ENCODE assay signal across 8 cellular contexts in the genomic region with DNA sequence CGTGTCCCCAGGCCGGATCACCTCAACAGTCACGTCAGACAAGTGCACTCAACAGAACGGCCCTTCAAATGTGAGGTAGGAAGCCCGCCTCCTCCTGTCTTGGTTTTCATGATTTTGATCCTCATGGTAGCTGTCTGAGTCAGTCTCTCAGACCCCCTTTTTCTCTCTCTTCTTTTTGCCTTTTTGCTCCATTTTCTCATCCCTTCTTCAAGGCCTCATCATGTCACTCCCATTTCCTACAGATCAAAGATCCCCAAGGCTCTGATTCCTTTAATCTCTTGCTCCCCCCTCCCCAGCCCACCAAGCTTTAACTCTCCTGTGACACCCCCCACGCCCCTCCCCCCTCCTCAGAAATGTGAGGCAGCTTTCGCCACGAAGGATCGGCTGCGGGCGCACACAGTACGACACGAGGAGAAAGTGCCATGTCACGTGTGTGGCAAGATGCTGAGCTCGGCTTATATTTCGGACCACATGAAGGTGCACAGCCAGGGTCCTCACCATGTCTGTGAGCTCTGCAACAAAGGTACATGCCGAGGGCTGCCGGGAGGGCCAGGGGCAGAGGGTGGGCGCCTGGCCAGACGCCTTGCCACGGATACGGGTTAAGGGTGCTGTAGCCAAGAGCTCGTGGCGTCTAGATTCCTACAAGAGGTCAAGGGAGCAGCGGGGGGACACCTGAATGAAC. TPM values are rescaled to one million over a fixed set of nuclear protein-coding genes. Genes with fewer than 3 reads are reported as not detected.
DNase-seq lines count a peak whose midpoint lies in the region; ATAC-seq and TF ChIP-seq lines count a peak whose summit lies in the region.

No MANE protein-coding gene starts in this region.

- H3K27me3 Mint-ChIP-seq in activated CD8-positive, alpha-beta memory T cell treated with anti-CD3 and anti-CD28 coated beads, Interleukin-2, amount 10 ng/mL, durations not matched to agents 7 days and 5 days = peaks cover 12% of the 10 kb centered on the region

- H3K27me3 ChIP-seq in right atrium auricular region = no peaks in the 10 kb centered on the region

- peaks cover 14% of the 10 kb centered on the region for H3K36me3 ChIP-seq in right atrium auricular region

- peak overlapping the region; percentile 94 to 96 for H3K27ac ChIP-seq in right atrium auricular region

- H3K9me3 Mint-ChIP-seq in activated CD8-positive, alpha-beta memory T cell treated with anti-CD3 and anti-CD28 coated beads, Interleukin-2, amount 10 ng/mL, durations not matched to agents 7 days and 5 days (ENCODE audit: low read depth) = no peaks in the 10 kb centered on the region

- peaks cover 54% of the 10 kb centered on the region for H3K4me1 Mint-ChIP-seq in activated CD8-positive, alpha-beta memory T cell treated with anti-CD3 and anti-CD28 coated beads, Interleukin-2, amount 10 ng/mL, durations not matched to agents 7 days and 5 days

- peaks cover 0 to 76% of the 10 kb centered on the region in 2 donors for H3K4me1 ChIP-seq in right atrium auricular region

- DNase-seq in NCI-H82 (lab: John Stamatoyannopoulos, UW) = peak; percentile 54
- DNase-seq in NCI-H82 treated with DMSO at 0.1 percent for 48 hours (lab: John Stamatoyannopoulos, UW; ENCODE audit: unreplicated experiment) = no peak
- DNase-seq in activated CD8-positive, alpha-beta memory T cell treated with anti-CD3 and anti-CD28 coated beads, Interleukin-2, amount 10 ng/mL, durations not matched to agents 7 days and 5 days = peak; percentile 75
- DNase-seq in right atrium auricular region (ENCODE audit: low spot score) = no peak
- DNase-seq in stimulated activated CD8-positive, alpha-beta memory T cell treated with anti-CD3 and anti-CD28 coated beads, Interleukin-4, amount 100 ng/mL, for 48 hours = peak; percentile 60
- DNase-seq in medulla oblongata (ENCODE audit: extremely low spot score) = no peak
- DNase-seq in SK-N-DZ (ENCODE audit: low spot score) = no peak
- no peak for DNase-seq in NCI-H1694 treated with DMSO at 0.1 percent for 48 hours (lab: John Stamatoyannopoulos, UW)

- H3K9me3 ChIP-seq in right atrium auricular region = no peaks in the 10 kb centered on the region

- CTCF ChIA-PET in activated CD8-positive, alpha-beta memory T cell treated with anti-CD3 and anti-CD28 coated beads, Interleukin-2, amount 10 ng/mL, durations not matched to agents 7 days and 5 days (lab: Charles Lee) = interaction anchor here (0.6 to 3.6 kb wide), 16 partner anchors 11 to 247 kb away, joined by 3 to 87 read pairs (median 4); a partner anchor contains a TSS

- ATAC-seq in activated CD8-positive, alpha-beta memory T cell treated with anti-CD3 and anti-CD28 coated beads, Interleukin-2, amount 10 ng/mL, durations not matched to agents 7 days and 5 days = peak; percentile 10

- peak overlapping the region; percentile 99 for H3K27ac Mint-ChIP-seq in activated CD8-positive, alpha-beta memory T cell treated with anti-CD3 and anti-CD28 coated beads, Interleukin-2, amount 10 ng/mL, durations not matched to agents 7 days and 5 days

- H3K4me3 Mint-ChIP-seq in activated CD8-positive, alpha-beta memory T cell treated with anti-CD3 and anti-CD28 coated beads, Interleukin-2, amount 10 ng/mL, durations not matched to agents 7 days and 5 days = peak overlapping the region; percentile 96

- H3K36me3 Mint-ChIP-seq in activated CD8-positive, alpha-beta memory T cell treated with anti-CD3 and anti-CD28 coated beads, Interleukin-2, amount 10 ng/mL, durations not matched to agents 7 days and 5 days = peaks cover 47% of the 10 kb centered on the region

- H3K4me3 ChIP-seq in right atrium auricular region = peak overlapping the region; percentile 57 to 69

- no peak for TF ChIP-seq CTCF in right atrium auricular region (IDR thresholded peaks at IDR 0.05)

RNA-seq across cellular contexts. Expression of a gene that starts 2.0 kb away (rescaled TPM):
- total RNA-seq in activated CD8-positive, alpha-beta memory T cell treated with anti-CD3 and anti-CD28 coated beads, Interleukin-2, amount 10 ng/mL, durations not matched to agents 7 days and 5 days = 100 to 1,000 TPM; 411 to 434 TPM
- total RNA-seq in right atrium auricular region = 10 to 100 TPM; 33.0 to 86.6 TPM
- polyA plus RNA-seq in SK-N-DZ (2014; cell fraction: cytosol; rRNA removed) = 364 and 496 TPM in 2 replicates
- polyA plus RNA-seq in SK-N-DZ (2014; cell fraction: nucleus; rRNA removed) = 262 and 344 TPM in 2 replicates

RNA-seq across cellular contexts. Expression of a gene that starts 3.6 kb away (rescaled TPM):
- 1 to 10 TPM in 1 of 2 experiments, under 1 TPM in 1; 0.85 to 1.1 TPM for total RNA-seq in activated CD8-positive, alpha-beta memory T cell treated with anti-CD3 and anti-CD28 coated beads, Interleukin-2, amount 10 ng/mL, durations not matched to agents 7 days and 5 days
- total RNA-seq in right atrium auricular region = under 1 TPM; 0.51 to 0.52 TPM
- polyA plus RNA-seq in SK-N-DZ (2014; cell fraction: cytosol; rRNA removed) = 29.9 and 41.5 TPM in 2 replicates
- 231 and 327 TPM in 2 replicates for polyA plus RNA-seq in SK-N-DZ (2014; cell fraction: nucleus; rRNA removed)

RNA-seq across cellular contexts. Expression of a gene that starts 7.6 kb away (rescaled TPM):
- total RNA-seq in activated CD8-positive, alpha-beta memory T cell treated with anti-CD3 and anti-CD28 coated beads, Interleukin-2, amount 10 ng/mL, durations not matched to agents 7 days and 5 days = 10 to 100 TPM; 34.3 to 35.2 TPM
- 10 to 100 TPM; 23.5 to 27.3 TPM for total RNA-seq in right atrium auricular region
- 57.6 and 71.0 TPM in 2 replicates for polyA plus RNA-seq in SK-N-DZ (2014; cell fraction: cytosol; rRNA removed)
- polyA plus RNA-seq in SK-N-DZ (2014; cell fraction: nucleus; rRNA removed) = 426 and 537 TPM in 2 replicates

RNA-seq across cellular contexts. Expression of a gene that starts 11.9 kb away (rescaled TPM):
- 100 to 1,000 TPM; 110 to 123 TPM for total RNA-seq in activated CD8-positive, alpha-beta memory T cell treated with anti-CD3 and anti-CD28 coated beads, Interleukin-2, amount 10 ng/mL, durations not matched to agents 7 days and 5 days
- total RNA-seq in right atrium auricular region = 10 to 100 TPM; 44.4 to 77.9 TPM
- polyA plus RNA-seq in SK-N-DZ (2014; cell fraction: cytosol; rRNA removed) = 24.3 and 39.4 TPM in 2 replicates
- 10.1 and 22.7 TPM in 2 replicates for polyA plus RNA-seq in SK-N-DZ (2014; cell fraction: nucleus; rRNA removed)

RNA-seq across cellular contexts. Expression of a gene that starts 17.8 kb away (rescaled TPM):
- 100 to 1,000 TPM; 205 to 266 TPM for total RNA-seq in activated CD8-positive, alpha-beta memory T cell treated with anti-CD3 and anti-CD28 coated beads, Interleukin-2, amount 10 ng/mL, durations not matched to agents 7 days and 5 days
- total RNA-seq in right atrium auricular region = 10 to 100 TPM; 10.1 to 17.1 TPM
- polyA plus RNA-seq in SK-N-DZ (2014; cell fraction: cytosol; rRNA removed) = 221 and 246 TPM in 2 replicates
- polyA plus RNA-seq in SK-N-DZ (2014; cell fraction: nucleus; rRNA removed) = 679 and 767 TPM in 2 replicates

Comparison
In these comparisons a context has a peak if more than half of its experiments do, and no peak if none do; other contexts are left out.
1. DNase-seq: peak in NCI-H82 (single experiment), activated CD8-positive, alpha-beta memory T cell treated with anti-CD3 and anti-CD28 coated beads, Interleukin-2, amount 10 ng/mL, durations not matched to agents 7 days and 5 days (single experiment) and stimulated activated CD8-positive, alpha-beta memory T cell treated with anti-CD3 and anti-CD28 coated beads, Interleukin-4, amount 100 ng/mL, for 48 hours (single experiment); none in NCI-H82 treated with DMSO at 0.1 percent for 48 hours (single experiment), right atrium auricular region (single experiment), medulla oblongata (single experiment), SK-N-DZ (single experiment) and NCI-H1694 treated with DMSO at 0.1 percent for 48 hours (single experiment).
2. RNA of a gene that starts 2.0 kb away (total RNA-seq): 411 to 434 TPM in activated CD8-positive, alpha-beta memory T cell treated with anti-CD3 and anti-CD28 coated beads, Interleukin-2, amount 10 ng/mL, durations not matched to agents 7 days and 5 days; 33.0 to 86.6 TPM in right atrium auricular region; every median in the first group is over 4 times any median in the second.